In genomic region chr2:237532225-237532624, GRCh38 we compare ENCODE assay signal across 33 cellular contexts. TPM values are rescaled to one million over a fixed set of nuclear protein-coding genes. Genes with fewer than 3 reads are reported as not detected.
DNase-seq lines count a peak whose midpoint lies in the region; TF ChIP-seq lines count a peak whose summit lies in the region.
"Had no signal": no experiment of that assay in that cellular context is flagged by ENCODE, and none has a peak within 500 bp of the region (broad histone marks: within the 10 kb centered on the region; RNA-seq: fewer than 3 reads in every experiment).

No MANE protein-coding gene starts in this region.

- intact Hi-C loops in adrenal gland (cut with DNase I), result no loop called here

- peak overlapping the region; percentile 21 for H3K4me3 Mint-ChIP-seq in nephron progenitor cell
- H3K4me3 Mint-ChIP-seq: activated T-cell treated with anti-CD3 and anti-CD28 coated beads, Interleukin-2, amount 50 U/mL, for 72 hours; CD14-positive monocyte; memory B cell; T-cell had no signal

- no peak overlapping the region for H3K4me3 ChIP-seq in epithelial cell of esophagus (ENCODE audit: low read length)
- H3K4me3 ChIP-seq in adrenal gland, result no peak overlapping the region
- H3K4me3 ChIP-seq: dorsolateral prefrontal cortex, gastroesophageal sphincter, HAP-1, hepatocyte, SJSA1, upper lobe of right lung had no signal

- no peak overlapping the region for H3K27ac ChIP-seq in adrenal gland
- H3K27ac ChIP-seq: dorsolateral prefrontal cortex, gastroesophageal sphincter, hepatocyte, HL-60, SJSA1, upper lobe of right lung had no signal

- no peaks in the 10 kb centered on the region for H3K36me3 Mint-ChIP-seq in nephron progenitor cell (ENCODE audit: low read depth)
- H3K36me3 Mint-ChIP-seq: CD14-positive monocyte, memory B cell, T-cell had no signal

- no peak for TF ChIP-seq POLR2A in adrenal gland (IDR thresholded peaks at IDR 0.05)

- peak; percentile 18 for DNase-seq in GM04504 (ENCODE audit: low read depth)
- DNase-seq in RPMI7951 (ENCODE audit: low read depth), result peak; percentile 64
- peak; percentile 57 for DNase-seq in epithelial cell of esophagus (ENCODE audit: low read depth)
- DNase-seq in nephron progenitor cell, result no peak
- no peak for DNase-seq in DMS79 (lab: John Stamatoyannopoulos, UW)
- DNase-seq in adrenal gland, result no peak
- DNase-seq in activated CD8-positive, alpha-beta memory T cell treated with anti-CD3 and anti-CD28 coated beads, Interleukin-2, amount 50 U/mL, for 48 hours, result no peak
- no peak for DNase-seq in NCI-H345 treated with DMSO at 0.1 percent for 48 hours (lab: John Stamatoyannopoulos, UW; ENCODE audit: unreplicated experiment)
- DNase-seq: activated CD4-positive, alpha-beta T cell treated with anti-CD3 and anti-CD28 coated beads, Interleukin-2, amount 50 U/mL, for 48 hours; activated CD4-positive, CD25-positive, alpha-beta regulatory T cell; activated T-cell treated with anti-CD3 and anti-CD28 coated beads, Interleukin-2, amount 50 U/mL, for 72 hours; cerebellar nuclear complex; dorsolateral prefrontal cortex; GF-D8; left cardiac atrium; MM.1S; NCI-H1417 treated with DMSO at 0.1 percent for 48 hours; NCI-H2029 treated with DMSO at 0.1 percent for 48 hours; NCI-H524 treated with DMSO at 0.1 percent for 48 hours; right cardiac atrium; stimulated activated CD4-positive, alpha-beta T cell treated with anti-CD3 and anti-CD28 coated beads, Interleukin-2, amount 100 ng/mL, for 24 hours; stimulated activated naive CD8-positive, alpha-beta T cell treated with anti-CD3 and anti-CD28 coated beads, Interleukin-15, Interleukin-2, amounts not matched to agents 100 U/mL and 50 U/mL, for 24 hours; T-cell; upper lobe of right lung had no signal

- H3K27me3 ChIP-seq in adrenal gland, result no peaks in the 10 kb centered on the region
- H3K27me3 ChIP-seq: dorsolateral prefrontal cortex, gastroesophageal sphincter, hepatocyte, SJSA1, upper lobe of right lung had no signal

- WGBS in adrenal gland, 4 donors, result 62 to 76% (median 66%) methylated on average over 10 to 11 of the region's 11 CpGs

- H3K4me1 ChIP-seq in adrenal gland (replicated peaks in 1 of 2), result no peaks in the 10 kb centered on the region
- H3K4me1 ChIP-seq: gastroesophageal sphincter, HAP-1, SJSA1, upper lobe of right lung had no signal

- no peak for TF ChIP-seq CTCF in epithelial cell of esophagus (IDR thresholded peaks at IDR 0.05; ENCODE audit: insufficient read depth, low read depth, low read length, missing control alignments)
- TF ChIP-seq CTCF in nephron progenitor cell (IDR thresholded peaks at IDR 0.05), result no peak
- TF ChIP-seq CTCF in adrenal gland (IDR thresholded peaks at IDR 0.05), result no peak

- no peaks in the 10 kb centered on the region for H3K9me3 Mint-ChIP-seq in nephron progenitor cell
- H3K9me3 Mint-ChIP-seq: activated T-cell treated with anti-CD3 and anti-CD28 coated beads, Interleukin-2, amount 50 U/mL, for 72 hours; CD14-positive monocyte; memory B cell; T-cell had no signal

- no peaks in the 10 kb centered on the region for H3K9me3 ChIP-seq in adrenal gland (replicated peaks in 1 of 3)
- H3K9me3 ChIP-seq: gastroesophageal sphincter, HAP-1, SJSA1, upper lobe of right lung had no signal

- peak overlapping the region; percentile 79 for H3K27ac Mint-ChIP-seq in nephron progenitor cell
- H3K27ac Mint-ChIP-seq: activated T-cell treated with anti-CD3 and anti-CD28 coated beads, Interleukin-2, amount 50 U/mL, for 72 hours; CD14-positive monocyte; memory B cell; T-cell had no signal

- H3K27me3 Mint-ChIP-seq in nephron progenitor cell (ENCODE audit: low read depth, poor library complexity), result peaks cover 14% of the 10 kb centered on the region
- H3K27me3 Mint-ChIP-seq: T-cell had no signal

- H3K36me3 ChIP-seq in adrenal gland (replicated peaks in 1 of 2), result no peaks in the 10 kb centered on the region
- H3K36me3 ChIP-seq: gastroesophageal sphincter, HAP-1, SJSA1 had no signal

- peaks cover 52% of the 10 kb centered on the region for H3K4me1 Mint-ChIP-seq in nephron progenitor cell
- H3K4me1 Mint-ChIP-seq: T-cell had no signal

RNA-seq across cellular contexts. Expression of gene PRLH, which starts 34.1 kb away (rescaled TPM):
- not detected in 2 replicates for total RNA-seq in RPMI7951 (2014; rRNA removed; shearing (Covaris generic))
- not detected for total RNA-seq in adrenal gland
- not detected for polyA plus RNA-seq in adrenal gland
- total RNA-seq: activated T-cell treated with anti-CD3 and anti-CD28 coated beads, Interleukin-2, amount 50 U/mL, for 72 hours; dorsolateral prefrontal cortex; gastroesophageal sphincter; hepatocyte; left cardiac atrium; myocyte; right cardiac atrium; SJSA1; T-cell; temporal lobe; upper lobe of right lung had no signal
- polyA plus RNA-seq: CD14-positive monocyte, hepatocyte, right cardiac atrium had no signal

RNA-seq across cellular contexts. Expression of gene MLPH, which starts 45.2 kb away (rescaled TPM):
- total RNA-seq in RPMI7951 (2014; rRNA removed; shearing (Covaris generic)), result 121 and 159 TPM in 2 replicates
- total RNA-seq in adrenal gland, result 1 to 10 TPM in 3 of 8 donors, under 1 TPM in 4, not detected in 1; 0.12 to 1.9 (median 0.84) TPM
- polyA plus RNA-seq in adrenal gland, result 1 to 10 TPM in 2 of 3 donors, under 1 TPM in 1; 0.57 to 3.6 (median 3.0) TPM
- polyA plus RNA-seq: CD14-positive monocyte had no signal

RNA-seq across cellular contexts. Expression of gene RAB17, which starts 58.3 kb away (rescaled TPM):
- total RNA-seq in RPMI7951 (2014; rRNA removed; shearing (Covaris generic)), result 3.6 and 4.5 TPM in 2 replicates
- 10 to 100 TPM in 2 of 8 donors, 1 to 10 TPM in 4, under 1 TPM in 2; 0.91 to 18.7 (median 4.2) TPM for total RNA-seq in adrenal gland
- polyA plus RNA-seq in adrenal gland, result 1 to 10 TPM in 2 of 3 donors, under 1 TPM in 1; 0.37 to 6.2 (median 4.7) TPM
- total RNA-seq: temporal lobe had no signal

Comparison
In these comparisons a context has a peak if more than half of its experiments do, and no peak if none do; other contexts are left out.
1. DNase-seq: peak in GM04504 (single experiment), RPMI7951 (single experiment) and epithelial cell of esophagus (single experiment); none in nephron progenitor cell (single experiment), DMS79 (single experiment), adrenal gland (0 of 7), activated CD8-positive, alpha-beta memory T cell treated with anti-CD3 and anti-CD28 coated beads, Interleukin-2, amount 50 U/mL, for 48 hours (single experiment) and NCI-H345 treated with DMSO at 0.1 percent for 48 hours (single experiment).
2. RNA of gene MLPH, which starts 45.2 kb away (total RNA-seq): 121 to 159 TPM in RPMI7951; 0.12 to 1.9 TPM in adrenal gland; every median in the first group is over 10 times any median in the second.